In the genomic region with DNA sequence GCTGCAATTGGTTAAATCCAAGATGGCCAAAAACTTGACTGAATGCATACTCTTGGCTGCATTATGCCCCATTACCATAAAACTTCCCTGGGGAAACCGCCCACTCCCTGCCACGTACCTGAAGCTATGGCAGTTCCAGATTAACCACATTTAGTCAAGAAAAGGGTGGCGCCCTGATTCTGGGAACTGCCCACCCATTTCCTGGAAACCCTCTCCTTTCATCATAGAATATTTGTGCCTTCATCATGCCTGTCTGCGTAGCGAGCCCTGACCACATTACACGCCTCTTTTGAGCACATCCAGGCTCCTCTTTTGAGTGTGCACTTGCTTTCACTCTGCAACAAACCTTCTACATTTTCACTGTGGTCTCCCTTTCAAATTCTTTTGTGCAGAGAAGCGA, we compare ENCODE assay signal across 9 cellular contexts. TPM values are rescaled to one million over a fixed set of nuclear protein-coding genes. Genes with fewer than 3 reads are reported as not detected.
A peak's percentile ranks its signal among the peaks of the same experiment; 100 is the strongest.
DNase-seq lines count a peak whose midpoint lies in the region; ATAC-seq and TF ChIP-seq lines count a peak whose summit lies in the region.
"Had no signal": no experiment of that assay in that cellular context is flagged by ENCODE, and none has a peak within 500 bp of the region (broad histone marks: within the 10 kb centered on the region; RNA-seq: fewer than 3 reads in every experiment).

No MANE protein-coding gene starts in this region.

- H3K4ac ChIP-seq in mesenchymal stem cell (ENCODE audit: low read depth in 1 of 2, low read length in 2 of 2): no peak overlapping the region

- no peak overlapping the region for H2BK5ac ChIP-seq in mesenchymal stem cell (ENCODE audit: low read depth, low read length, poor library complexity, severe bottlenecking)

- no peaks in the 10 kb centered on the region for H3K9me2 ChIP-seq in GM23248 (ENCODE audit: insufficient read depth)

- H3K9ac ChIP-seq in mesenchymal stem cell (ENCODE audit: low read length) (peak overlapping the region; percentile 26), GM23248 (no peak overlapping the region)

- H2BK12ac ChIP-seq in mesenchymal stem cell (ENCODE audit: low read length in 2 of 2): no peak overlapping the region

- H4K8ac ChIP-seq in mesenchymal stem cell (ENCODE audit: low read length): no peak overlapping the region

- no peak overlapping the region for H2BK15ac ChIP-seq in mesenchymal stem cell (ENCODE audit: low read depth, poor library complexity, severe bottlenecking)

- in situ Hi-C loops in GM23248 (cut with MboI): no loop called here

- TF ChIP-seq EP300 in upper lobe of left lung (IDR thresholded peaks at IDR 0.05): no peak

- H3K14ac ChIP-seq in mesenchymal stem cell (ENCODE audit: low read length in 2 of 2): no peak overlapping the region

- no peak overlapping the region for H2AK5ac ChIP-seq in mesenchymal stem cell (ENCODE audit: low read length, severe bottlenecking)

- peaks cover 6% of the 10 kb centered on the region for H3K4me1 ChIP-seq in right cardiac atrium (ENCODE audit: control insufficient read depth, insufficient read depth, low read length)
- H3K4me1 ChIP-seq in mesenchymal stem cell (ENCODE audit: control insufficient read depth, insufficient read depth, low read depth, low read length): peaks cover 5% of the 10 kb centered on the region
- peaks cover 10 to 27% (median 17%) of the 10 kb centered on the region in 4 donors for H3K4me1 ChIP-seq in upper lobe of left lung
- H3K4me1 ChIP-seq in GM23248 (ENCODE audit: insufficient read depth): peaks cover 7% of the 10 kb centered on the region; the same call in 1 of the 2 replicates

- no peak overlapping the region for H2BK120ac ChIP-seq in mesenchymal stem cell (ENCODE audit: low read depth, low read length)

- 85% methylated on average over 7 of the region's 7 CpGs for WGBS in right cardiac atrium
- 96% methylated on average over 7 of the region's 7 CpGs for WGBS in mesenchymal stem cell
- WGBS in upper lobe of left lung, 2 donors: 74 to 77% methylated on average over 7 of the region's 7 CpGs
- 96% methylated on average over 7 of the region's 7 CpGs for WGBS in GM23248 (ENCODE audit: low coverage in 1 of 2, low lambda C conversion rate in 2 of 2, missing lambda C conversion rate in 2 of 2), 2 experiments

- H4K20me1 ChIP-seq in GM23248 (ENCODE audit: insufficient read depth): no peaks in the 10 kb centered on the region

- intact Hi-C loops in right cardiac atrium (cut with DNase I): no loop called here
- intact Hi-C loops in left ventricle myocardium superior (cut with micrococcal nuclease): no loop called here

- H3K27me3 ChIP-seq in right cardiac atrium (ENCODE audit: control insufficient read depth, insufficient read depth): no peaks in the 10 kb centered on the region
- no peaks in the 10 kb centered on the region for H3K27me3 ChIP-seq in mesenchymal stem cell (ENCODE audit: control insufficient read depth in 1 of 2, insufficient read depth in 1 of 2, low read length in 2 of 2)
- no peaks in the 10 kb centered on the region for H3K27me3 ChIP-seq in upper lobe of left lung
- H3K27me3 ChIP-seq in GM23248 (replicated peaks; ENCODE audit: insufficient read depth): no peaks in the 10 kb centered on the region

- H3K9me3 ChIP-seq in right cardiac atrium (ENCODE audit: control insufficient read depth, low read length) (no peaks in the 10 kb centered on the region), mesenchymal stem cell (ENCODE audit: control insufficient read depth, low read length) (peaks cover 2% of the 10 kb centered on the region), upper lobe of left lung (no peaks in the 10 kb centered on the region), GM23248 (ENCODE audit: low read depth) (no peaks in the 10 kb centered on the region)
- H3K9me3 ChIP-seq: A549 had no signal

- no peak overlapping the region for H3K23ac ChIP-seq in mesenchymal stem cell (ENCODE audit: low read length in 2 of 2)

- H3K27ac ChIP-seq in right cardiac atrium (ENCODE audit: low read length): no peak overlapping the region
- H3K27ac ChIP-seq in mesenchymal stem cell (ENCODE audit: low read length, poor library complexity, severe bottlenecking): no peak overlapping the region
- peak overlapping the region in 1 of 4 donors; percentile 6 for H3K27ac ChIP-seq in upper lobe of left lung
- H3K27ac ChIP-seq in GM23248: no peak overlapping the region
- H3K27ac ChIP-seq: A549 had no signal

- H4K91ac ChIP-seq in mesenchymal stem cell (ENCODE audit: low read length): no peak overlapping the region

- no peak overlapping the region for H3K4me3 ChIP-seq in right cardiac atrium (ENCODE audit: low read length)
- peak overlapping the region in 1 of 2 experiments; percentile 30 for H3K4me3 ChIP-seq in mesenchymal stem cell (ENCODE audit: insufficient read depth in 1 of 2, low read depth in 1 of 2, low read length in 2 of 2)
- no peak overlapping the region for H3K4me3 ChIP-seq in upper lobe of left lung
- no peak overlapping the region for H3K4me3 ChIP-seq in GM23248
- H3K4me3 ChIP-seq: A549 had no signal

- H2AFZ ChIP-seq in mesenchymal stem cell (ENCODE audit: low read depth, low read length): no peak overlapping the region
- H2AFZ ChIP-seq in GM23248: no peak overlapping the region

- peak in 2 of 3 donors; percentile 13 to 58 for DNase-seq in right cardiac atrium
- no peak for DNase-seq in left ventricle myocardium superior
- DNase-seq in HUDEP-2 (lab: John Stamatoyannopoulos, UW; ENCODE audit: unreplicated experiment in 76 of 76): peak in 75 of 76 experiments; percentile 14 to 95 (median 81)
- peak; percentile 90 for DNase-seq in activated T-cell treated with anti-CD3 and anti-CD28 coated beads, Interleukin-2, amount 50 U/mL, for 1 hour
- no peak for DNase-seq in mesenchymal stem cell
- DNase-seq in upper lobe of left lung: peak in 1 of 2 donors; percentile 35
- DNase-seq in DMS 273 treated with DMSO at 0.1 percent for 48 hours (lab: John Stamatoyannopoulos, UW): no peak
- DNase-seq in GM23248: no peak

- H3K79me2 ChIP-seq in GM23248 (ENCODE audit: insufficient read depth): peaks cover 100% of the 10 kb centered on the region

- no peak for TF ChIP-seq CTCF in upper lobe of left lung (IDR thresholded peaks at IDR 0.05)

- no peaks in the 10 kb centered on the region for H3F3A ChIP-seq in GM23248 (ENCODE audit: insufficient read depth)

- no peaks in the 10 kb centered on the region for H3K36me3 ChIP-seq in mesenchymal stem cell (ENCODE audit: control insufficient read depth in 1 of 2, insufficient read depth in 2 of 2, low read depth in 1 of 2, low read length in 2 of 2)
- H3K36me3 ChIP-seq in upper lobe of left lung: no peaks in the 10 kb centered on the region
- no peaks in the 10 kb centered on the region for H3K36me3 ChIP-seq in GM23248 (ENCODE audit: low read depth)

- peaks cover 37% of the 10 kb centered on the region for H3K79me1 ChIP-seq in mesenchymal stem cell (replicated peaks; ENCODE audit: low read length, poor library complexity, severe bottlenecking)

- ATAC-seq in right cardiac atrium (no peak), left ventricle myocardium superior (no peak), upper lobe of left lung (ENCODE audit: low FRiP score in 2 of 2) (peak; percentile 61 to 73)
- ATAC-seq: A549 had no signal

- no peak overlapping the region for H3K18ac ChIP-seq in mesenchymal stem cell (ENCODE audit: low read depth in 1 of 2, low read length in 2 of 2)

- no peak overlapping the region for H3K4me2 ChIP-seq in mesenchymal stem cell (ENCODE audit: low read length, poor library complexity, severe bottlenecking)
- H3K4me2 ChIP-seq in GM23248 (ENCODE audit: unreplicated experiment): no peak overlapping the region
- H3K4me2 ChIP-seq: A549 had no signal

- no peak for TF ChIP-seq POLR2A in upper lobe of left lung (IDR thresholded peaks at IDR 0.05)

RNA-seq across cellular contexts. Expression of a gene that starts 5.2 kb away (rescaled TPM):
- total RNA-seq in right cardiac atrium (10 to 100 TPM in 3 of 4 donors, 1 to 10 TPM in 1; 9.4 to 13.6 (median 12.6) TPM), left ventricle myocardium superior (7.7 TPM), upper lobe of left lung (10 to 100 TPM; 11.8 to 43.0 (median 18.2) TPM)
- polyA plus RNA-seq in right cardiac atrium (5.0 TPM), GM23248 (2016; fragmentation: Nextera tagmentation; extraction: Ambion mirVana) (6.8 and 9.6 TPM in 2 replicates)
- 5.8 TPM for polyA plus RNA-seq in mesenchymal stem cell (2013, experiment 1 of 2)
- polyA plus RNA-seq in mesenchymal stem cell (2013, experiment 2 of 2): 7.2 TPM
- total RNA-seq in GM23248 (2014; rRNA removed; shearing (Covaris generic)): 13.6 and 20.4 TPM in 2 replicates

RNA-seq across cellular contexts. Expression of a gene that starts 5.6 kb away (rescaled TPM):
- total RNA-seq in right cardiac atrium (1 to 10 TPM; 6.3 to 9.3 (median 7.6) TPM), left ventricle myocardium superior (6.8 TPM), upper lobe of left lung (10 to 100 TPM; 11.7 to 19.8 (median 14.2) TPM)
- polyA plus RNA-seq in right cardiac atrium (3.1 TPM), GM23248 (2016; fragmentation: Nextera tagmentation; extraction: Ambion mirVana) (7.8 and 8.1 TPM in 2 replicates)
- 5.8 TPM for polyA plus RNA-seq in mesenchymal stem cell (2013, experiment 1 of 2)
- 6.4 TPM for polyA plus RNA-seq in mesenchymal stem cell (2013, experiment 2 of 2)
- total RNA-seq in GM23248 (2014; rRNA removed; shearing (Covaris generic)): 9.4 and 13.2 TPM in 2 replicates

Comparison
In these comparisons a context has a peak if more than half of its experiments do, and no peak if none do; other contexts are left out.
1. DNase-seq: peak in right cardiac atrium (2 of 3), HUDEP-2 (75 of 76) and activated T-cell treated with anti-CD3 and anti-CD28 coated beads, Interleukin-2, amount 50 U/mL, for 1 hour (single experiment); none in left ventricle myocardium superior (single experiment), mesenchymal stem cell (single experiment), DMS 273 treated with DMSO at 0.1 percent for 48 hours (single experiment) and GM23248 (single experiment).
2. ATAC-seq: peak in upper lobe of left lung (2 of 2); none in right cardiac atrium (0 of 2) and left ventricle myocardium superior (single experiment).